ENCODE assay signal across 7 cellular contexts in genomic region chr19:46494936-46495788, GRCh38. TPM values are rescaled to one million over a fixed set of nuclear protein-coding genes. Genes with fewer than 3 reads are reported as not detected.
A peak's percentile ranks its signal among the peaks of the same experiment; 100 is the strongest.
DNase-seq lines count a peak whose midpoint lies in the region; ATAC-seq and TF ChIP-seq lines count a peak whose summit lies in the region.

No MANE protein-coding gene starts in this region.

- POLR2A ChIA-PET in HEK293 (lab: Yijun Ruan, JAX): interaction anchor here (0.6 to 1.8 kb wide), 4 partner anchors 82 to 481 kb away, joined by 3 to 4 read pairs (median 3); partner anchors contain the start of gene CCDC8

- H3K36me3 ChIP-seq in HEK293 (ENCODE audit: control insufficient read depth in 2 of 2, insufficient read depth in 1 of 2, low read length in 2 of 2) (no peaks in the 10 kb centered on the region), adrenal gland (replicated peaks in 1 of 2) (no peaks in the 10 kb centered on the region)

- H3K4me3 Mint-ChIP-seq in stimulated activated memory B cell treated with anti-CD40 and anti-IgM and Interleukin-4, amounts not matched to agents 10 μg/mL and 1 μg/mL and 100 μg/mL, for 72 hours: peak overlapping the region; percentile 77

- DNase-seq in adrenal gland: peak in 2 of 7 donors; percentile 17 to 35
- DNase-seq in islet precursor cell: peak; percentile 69
- DNase-seq in activated CD4-positive, CD25-positive, alpha-beta regulatory T cell (lab: John Stamatoyannopoulos, UW): no peak
- no peak for DNase-seq in DMS153 (lab: John Stamatoyannopoulos, UW)

- peak overlapping the region; percentile 30 for H3K4me3 ChIP-seq in HEK293 (ENCODE audit: low read depth, low read length)
- peak overlapping the region in 2 of 4 donors; percentile 45 to 60 for H3K4me3 ChIP-seq in adrenal gland

- CTCF ChIA-PET in HEK293 (lab: Yijun Ruan, JAX): interaction anchor here (0.6 to 2.4 kb wide), 2 partner anchors 13 to 18 kb away, joined by 3 to 11 read pairs; no protein-coding TSS in a partner anchor

- intact Hi-C loops in adrenal gland (cut with DNase I): no loop called here

- peaks cover 74% of the 10 kb centered on the region for H3K27me3 Mint-ChIP-seq in stimulated activated memory B cell treated with anti-CD40 and anti-IgM and Interleukin-4, amounts not matched to agents 10 μg/mL and 1 μg/mL and 100 μg/mL, for 72 hours

- H3K9me3 ChIP-seq in HEK293 (ENCODE audit: control insufficient read depth, insufficient read depth, low read depth, low read length): no peaks in the 10 kb centered on the region
- H3K9me3 ChIP-seq in adrenal gland (replicated peaks in 1 of 3): no peaks in the 10 kb centered on the region

- H3K9me3 Mint-ChIP-seq in stimulated activated memory B cell treated with anti-CD40 and anti-IgM and Interleukin-4, amounts not matched to agents 10 μg/mL and 1 μg/mL and 100 μg/mL, for 72 hours: no peaks in the 10 kb centered on the region

- no peak for ATAC-seq in stimulated activated memory B cell treated with anti-CD40 and anti-IgM and Interleukin-4, amounts not matched to agents 10 μg/mL and 1 μg/mL and 100 μg/mL, for 72 hours
- no peak for ATAC-seq in HG03520 (IDR thresholded peaks at IDR 0.05; ENCODE audit: unreplicated experiment)

- TF ChIP-seq CTCF in HEK293 (tag by site-specific recombination; IDR thresholded peaks at IDR 0.05) (no peak), adrenal gland (IDR thresholded peaks at IDR 0.05) (no peak)

- H3K36me3 Mint-ChIP-seq in stimulated activated memory B cell treated with anti-CD40 and anti-IgM and Interleukin-4, amounts not matched to agents 10 μg/mL and 1 μg/mL and 100 μg/mL, for 72 hours: no peaks in the 10 kb centered on the region

- no peak overlapping the region for H3K27ac Mint-ChIP-seq in stimulated activated memory B cell treated with anti-CD40 and anti-IgM and Interleukin-4, amounts not matched to agents 10 μg/mL and 1 μg/mL and 100 μg/mL, for 72 hours

- no peak overlapping the region for H3K27ac ChIP-seq in HEK293 (ENCODE audit: extremely low read depth, low read depth, low read length)
- H3K27ac ChIP-seq in adrenal gland: peak overlapping the region in 4 of 5 donors; percentile 19 to 86 (median 74)

- H3K27me3 ChIP-seq in adrenal gland: no peaks in the 10 kb centered on the region

- H3K4me1 ChIP-seq in HEK293 (ENCODE audit: control insufficient read depth, insufficient read depth, low read length) (0 out of 2 replicates have a peak, but pooled peaks cover 3% of the 10 kb centered on the region), adrenal gland (replicated peaks in 1 of 2) (peaks cover 30 to 46% of the 10 kb centered on the region in 2 donors)

- H3K4me1 Mint-ChIP-seq in stimulated activated memory B cell treated with anti-CD40 and anti-IgM and Interleukin-4, amounts not matched to agents 10 μg/mL and 1 μg/mL and 100 μg/mL, for 72 hours: peaks cover 28% of the 10 kb centered on the region

- no peak for TF ChIP-seq POLR2A in adrenal gland (IDR thresholded peaks at IDR 0.05)

- WGBS in adrenal gland, 4 donors: 34 to 45% (median 39%) methylated on average over 10 to 49 of the region's 49 CpGs

TF ChIP-seq in HEK293, 187 proteins besides CTCF, POLR2A, EP300 and RAD21:
- no peak for TF ChIP-seq ZNF146 (tag by site-specific recombination; IDR thresholded peaks at IDR 0.05)
- TF ChIP-seq ZNF175 (tag by site-specific recombination; IDR thresholded peaks at IDR 0.05): no peak
- TF ChIP-seq SP2 (tag by site-specific recombination; IDR thresholded peaks at IDR 0.05): no peak
- TF ChIP-seq ZNF239 (tag by site-specific recombination; IDR thresholded peaks at IDR 0.05): no peak
- no peak for TF ChIP-seq ZSCAN16 (tag by site-specific recombination; IDR thresholded peaks at IDR 0.05)
- TF ChIP-seq ZFP37 (tag by site-specific recombination; IDR thresholded peaks at IDR 0.05): no peak
TF ChIP-seq in HEK293: peak in this region for 0.

RNA-seq across cellular contexts. Expression of gene PNMA8B, which starts 0.5 kb away (rescaled TPM):
- 10 to 100 TPM; 27.9 to 63.4 (median 36.4) TPM for total RNA-seq in adrenal gland
- polyA plus RNA-seq in adrenal gland: 10 to 100 TPM in 1 of 3 donors, 1 to 10 TPM in 2; 7.6 to 15.1 (median 7.9) TPM

RNA-seq across cellular contexts. Expression of gene PNMA8A, which starts 23.8 kb away (rescaled TPM):
- 10 to 100 TPM; 29.7 to 54.8 (median 44.2) TPM for total RNA-seq in adrenal gland
- 10 to 100 TPM in 2 of 3 donors, 1 to 10 TPM in 1; 7.6 to 61.7 (median 14.2) TPM for polyA plus RNA-seq in adrenal gland
